In genomic region chr1:149936076-149936991, GRCh38 we compare ENCODE assay signal across 1 cellular context.
TF ChIP-seq lines count a peak whose summit lies in the region.

A gene with protein sequence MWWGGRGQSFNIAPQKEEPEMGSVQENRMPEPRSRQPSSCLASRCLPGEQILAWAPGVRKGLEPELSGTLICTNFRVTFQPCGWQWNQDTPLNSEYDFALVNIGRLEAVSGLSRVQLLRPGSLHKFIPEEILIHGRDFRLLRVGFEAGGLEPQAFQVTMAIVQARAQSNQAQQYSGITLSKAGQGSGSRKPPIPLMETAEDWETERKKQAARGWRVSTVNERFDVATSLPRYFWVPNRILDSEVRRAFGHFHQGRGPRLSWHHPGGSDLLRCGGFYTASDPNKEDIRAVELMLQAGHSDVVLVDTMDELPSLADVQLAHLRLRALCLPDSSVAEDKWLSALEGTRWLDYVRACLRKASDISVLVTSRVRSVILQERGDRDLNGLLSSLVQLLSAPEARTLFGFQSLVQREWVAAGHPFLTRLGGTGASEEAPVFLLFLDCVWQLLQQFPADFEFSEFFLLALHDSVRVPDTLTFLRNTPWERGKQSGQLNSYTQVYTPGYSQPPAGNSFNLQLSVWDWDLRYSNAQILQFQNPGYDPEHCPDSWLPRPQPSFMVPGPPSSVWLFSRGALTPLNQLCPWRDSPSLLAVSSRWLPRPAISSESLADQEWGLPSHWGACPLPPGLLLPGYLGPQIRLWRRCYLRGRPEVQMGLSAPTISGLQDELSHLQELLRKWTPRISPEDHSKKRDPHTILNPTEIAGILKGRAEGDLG (minus strand): TSS chr1:149936879. CDS start chr1:149936647, 232 bp downstream.

TF ChIP-seq in IMR-90, 13 proteins besides CTCF, POLR2A, EP300 and RAD21 (continued from another document):
- TF ChIP-seq FOS (IDR thresholded peaks at IDR 0.05; ENCODE audit: low read depth, low read length) (no peak), MAZ (IDR thresholded peaks at IDR 0.05; ENCODE audit: borderline replicate concordance, low read depth, low read length) (no peak)
